Comparison of ENCODE assay signal across 1 cellular context in the genomic region with DNA sequence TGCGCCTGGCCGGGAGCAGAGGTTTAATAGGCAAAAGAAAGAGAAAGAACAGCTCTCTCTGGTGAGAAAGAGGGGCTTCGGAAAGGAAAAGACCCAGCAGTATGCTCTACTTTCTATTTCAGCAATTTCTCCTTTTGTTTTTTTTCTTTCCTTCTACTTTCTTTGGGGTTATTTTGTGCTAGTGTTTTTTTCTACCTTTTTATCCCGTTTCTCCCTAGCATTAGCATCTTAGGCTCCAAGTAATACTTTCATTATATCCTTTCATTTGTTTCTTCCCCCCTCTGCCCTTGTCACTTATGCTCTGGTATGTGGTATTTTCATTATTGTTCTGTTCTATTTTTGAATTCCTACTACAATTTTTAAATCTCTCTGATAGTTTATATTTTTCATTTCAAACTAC.
TF ChIP-seq lines count a peak whose summit lies in the region.

No MANE protein-coding gene starts in this region.

TF ChIP-seq in K562, 482 proteins besides CTCF, POLR2A, EP300 and RAD21:
- no peak for TF ChIP-seq POLR2B (IDR thresholded peaks at IDR 0.05; ENCODE audit: low read depth, partially characterized antibody)
- no peak for TF ChIP-seq RBM22 (IDR thresholded peaks at IDR 0.05; ENCODE audit: low read depth, low read length, poor library complexity, severe bottlenecking)
- no peak for TF ChIP-seq NFE2L1 (tag; IDR thresholded peaks at IDR 0.05; ENCODE audit: borderline replicate concordance, low read depth)
- TF ChIP-seq ESRRA (IDR thresholded peaks at IDR 0.05; ENCODE audit: borderline replicate concordance, low read depth): no peak
- no peak for TF ChIP-seq ZSCAN29 (IDR thresholded peaks at IDR 0.05)
- no peak for TF ChIP-seq JUNB (CRISPR knock-in tag; conservative IDR thresholded peaks at IDR 0.05)
- no peak for TF ChIP-seq GABPB2 (CRISPR knock-in tag; conservative IDR thresholded peaks at IDR 0.05)
- TF ChIP-seq, protein P1, sequence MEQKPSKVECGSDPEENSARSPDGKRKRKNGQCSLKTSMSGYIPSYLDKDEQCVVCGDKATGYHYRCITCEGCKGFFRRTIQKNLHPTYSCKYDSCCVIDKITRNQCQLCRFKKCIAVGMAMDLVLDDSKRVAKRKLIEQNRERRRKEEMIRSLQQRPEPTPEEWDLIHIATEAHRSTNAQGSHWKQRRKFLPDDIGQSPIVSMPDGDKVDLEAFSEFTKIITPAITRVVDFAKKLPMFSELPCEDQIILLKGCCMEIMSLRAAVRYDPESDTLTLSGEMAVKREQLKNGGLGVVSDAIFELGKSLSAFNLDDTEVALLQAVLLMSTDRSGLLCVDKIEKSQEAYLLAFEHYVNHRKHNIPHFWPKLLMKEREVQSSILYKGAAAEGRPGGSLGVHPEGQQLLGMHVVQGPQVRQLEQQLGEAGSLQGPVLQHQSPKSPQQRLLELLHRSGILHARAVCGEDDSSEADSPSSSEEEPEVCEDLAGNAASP (IDR thresholded peaks at IDR 0.05): no peak
- TF ChIP-seq ZNF583 (CRISPR knock-in tag; IDR thresholded peaks at IDR 0.05): no peak
- TF ChIP-seq KAT8 (IDR thresholded peaks at IDR 0.05; ENCODE audit: low read depth): no peak
- TF ChIP-seq U2AF1 (optimal IDR thresholded peaks at IDR 0.05; ENCODE audit: low read depth, low read length): no peak
- TF ChIP-seq, protein P2, sequence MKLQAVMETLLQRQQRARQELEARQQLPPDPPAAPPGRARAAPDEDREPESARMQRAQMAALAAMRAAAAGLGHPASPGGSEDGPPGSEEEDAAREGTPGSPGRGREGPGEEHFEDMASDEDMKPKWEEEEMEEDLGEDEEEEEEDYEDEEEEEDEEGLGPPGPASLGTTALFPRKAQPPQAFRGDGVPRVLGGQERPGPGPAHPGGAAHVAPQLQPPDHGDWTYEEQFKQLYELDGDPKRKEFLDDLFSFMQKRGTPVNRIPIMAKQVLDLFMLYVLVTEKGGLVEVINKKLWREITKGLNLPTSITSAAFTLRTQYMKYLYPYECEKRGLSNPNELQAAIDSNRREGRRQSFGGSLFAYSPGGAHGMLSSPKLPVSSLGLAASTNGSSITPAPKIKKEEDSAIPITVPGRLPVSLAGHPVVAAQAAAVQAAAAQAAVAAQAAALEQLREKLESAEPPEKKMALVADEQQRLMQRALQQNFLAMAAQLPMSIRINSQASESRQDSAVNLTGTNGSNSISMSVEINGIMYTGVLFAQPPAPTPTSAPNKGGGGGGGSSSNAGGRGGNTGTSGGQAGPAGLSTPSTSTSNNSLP (IDR thresholded peaks at IDR 0.05; ENCODE audit: borderline replicate concordance, low read depth, low read length): no peak
- TF ChIP-seq, protein P3, sequence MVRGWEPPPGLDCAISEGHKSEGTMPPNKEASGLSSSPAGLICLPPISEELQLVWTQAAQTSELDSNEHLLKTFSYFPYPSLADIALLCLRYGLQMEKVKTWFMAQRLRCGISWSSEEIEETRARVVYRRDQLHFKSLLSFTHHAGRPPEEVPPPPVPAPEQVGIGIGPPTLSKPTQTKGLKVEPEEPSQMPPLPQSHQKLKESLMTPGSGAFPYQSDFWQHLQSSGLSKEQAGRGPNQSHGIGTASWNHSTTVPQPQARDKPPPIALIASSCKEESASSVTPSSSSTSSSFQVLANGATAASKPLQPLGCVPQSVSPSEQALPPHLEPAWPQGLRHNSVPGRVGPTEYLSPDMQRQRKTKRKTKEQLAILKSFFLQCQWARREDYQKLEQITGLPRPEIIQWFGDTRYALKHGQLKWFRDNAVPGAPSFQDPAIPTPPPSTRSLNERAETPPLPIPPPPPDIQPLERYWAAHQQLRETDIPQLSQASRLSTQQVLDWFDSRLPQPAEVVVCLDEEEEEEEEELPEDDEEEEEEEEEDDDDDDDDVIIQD (CRISPR knock-in tag; IDR thresholded peaks at IDR 0.05): no peak
- TF ChIP-seq ZFP91 (CRISPR knock-in tag; IDR thresholded peaks at IDR 0.05): no peak
- TF ChIP-seq, protein P4, sequence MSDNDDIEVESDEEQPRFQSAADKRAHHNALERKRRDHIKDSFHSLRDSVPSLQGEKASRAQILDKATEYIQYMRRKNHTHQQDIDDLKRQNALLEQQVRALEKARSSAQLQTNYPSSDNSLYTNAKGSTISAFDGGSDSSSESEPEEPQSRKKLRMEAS (CRISPR knock-in tag; IDR thresholded peaks at IDR 0.05): no peak
- TF ChIP-seq, protein P5, sequence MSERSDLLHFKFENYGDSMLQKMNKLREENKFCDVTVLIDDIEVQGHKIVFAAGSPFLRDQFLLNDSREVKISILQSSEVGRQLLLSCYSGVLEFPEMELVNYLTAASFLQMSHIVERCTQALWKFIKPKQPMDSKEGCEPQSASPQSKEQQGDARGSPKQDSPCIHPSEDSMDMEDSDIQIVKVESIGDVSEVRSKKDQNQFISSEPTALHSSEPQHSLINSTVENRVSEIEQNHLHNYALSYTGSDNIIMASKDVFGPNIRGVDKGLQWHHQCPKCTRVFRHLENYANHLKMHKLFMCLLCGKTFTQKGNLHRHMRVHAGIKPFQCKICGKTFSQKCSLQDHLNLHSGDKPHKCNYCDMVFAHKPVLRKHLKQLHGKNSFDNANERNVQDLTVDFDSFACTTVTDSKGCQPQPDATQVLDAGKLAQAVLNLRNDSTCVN (CRISPR knock-in tag; IDR thresholded peaks at IDR 0.05): no peak
- TF ChIP-seq ERF (CRISPR knock-in tag; IDR thresholded peaks at IDR 0.05): no peak
